In the genomic region with DNA sequence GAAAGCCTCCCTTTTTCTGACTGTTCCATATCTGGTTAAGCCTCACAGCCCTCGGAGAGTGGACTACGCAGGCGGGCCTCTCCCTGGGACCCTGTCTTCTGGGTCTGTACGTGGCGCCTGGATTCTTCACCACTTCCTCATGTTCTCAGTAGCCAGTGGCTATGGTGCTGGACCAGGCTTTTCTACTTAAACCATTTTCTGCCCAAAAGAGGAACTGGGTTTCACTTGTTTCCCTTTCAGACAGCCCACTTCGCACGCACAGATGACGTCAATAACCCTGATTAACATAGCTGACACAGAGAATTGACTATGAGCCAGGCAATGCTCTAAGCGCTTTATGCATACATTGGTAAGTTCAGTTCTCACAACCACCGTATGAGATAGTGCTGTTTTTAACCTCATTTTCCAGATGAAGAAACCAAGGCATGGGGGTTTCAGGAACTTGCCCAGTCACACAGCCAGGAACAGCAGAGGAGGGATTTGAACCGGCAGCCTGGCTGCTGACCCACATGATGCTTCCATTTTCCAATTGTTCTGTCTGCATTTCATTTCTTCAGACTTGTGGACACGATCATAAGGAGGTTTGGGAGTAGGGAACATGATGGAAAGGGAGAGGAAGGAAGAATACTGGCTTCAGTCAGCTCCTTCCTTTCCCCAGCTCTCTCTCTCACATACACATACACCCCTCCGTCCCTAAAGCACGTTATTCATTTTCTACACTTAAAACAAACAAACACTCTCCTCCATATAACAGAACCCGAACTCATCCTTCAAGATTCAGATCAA, we compare ENCODE assay signal across 8 cellular contexts. TPM values are rescaled to one million over a fixed set of nuclear protein-coding genes. Genes with fewer than 3 reads are reported as not detected.
A peak's percentile ranks its signal among the peaks of the same experiment; 100 is the strongest.
DNase-seq lines count a peak whose midpoint lies in the region; ATAC-seq and TF ChIP-seq lines count a peak whose summit lies in the region.

No MANE protein-coding gene starts in this region.

- no peaks in the 10 kb centered on the region for H3K27me3 Mint-ChIP-seq in CD4-positive, alpha-beta T cell
- H3K27me3 Mint-ChIP-seq in activated CD4-positive, alpha-beta memory T cell treated with anti-CD3 and anti-CD28 coated beads for 36 hours, result no peaks in the 10 kb centered on the region

- POLR2A ChIA-PET in CD4-positive, alpha-beta T cell (lab: Charles Lee), result no interaction called here
- POLR2A ChIA-PET in activated CD4-positive, alpha-beta memory T cell treated with anti-CD3 and anti-CD28 coated beads for 36 hours (lab: Charles Lee), result no interaction called here

- no peak overlapping the region for H3K27ac ChIP-seq in CD4-positive, alpha-beta T cell (ENCODE audit: low read depth, low read length)
- H3K27ac ChIP-seq in lung (ENCODE audit: low read depth in 1 of 2, low read length in 1 of 2), result peak overlapping the region; percentile 48

- WGBS in lung, 2 donors, result 46 to 65% methylated on average over 15 of the region's 15 CpGs

- H3K9me3 Mint-ChIP-seq in CD4-positive, alpha-beta T cell, result no peaks in the 10 kb centered on the region
- no peaks in the 10 kb centered on the region for H3K9me3 Mint-ChIP-seq in activated CD4-positive, alpha-beta memory T cell treated with anti-CD3 and anti-CD28 coated beads for 36 hours

- no peak overlapping the region for H3K4me3 Mint-ChIP-seq in CD4-positive, alpha-beta T cell
- H3K4me3 Mint-ChIP-seq in activated CD4-positive, alpha-beta memory T cell treated with anti-CD3 and anti-CD28 coated beads for 36 hours, result no peak overlapping the region

- no peak overlapping the region for H3K4me3 ChIP-seq in lung

- no peaks in the 10 kb centered on the region for H3K36me3 Mint-ChIP-seq in CD4-positive, alpha-beta T cell (ENCODE audit: low read depth)
- H3K36me3 Mint-ChIP-seq in activated CD4-positive, alpha-beta memory T cell treated with anti-CD3 and anti-CD28 coated beads for 36 hours, result no peaks in the 10 kb centered on the region

- DNase-seq in CD4-positive, alpha-beta T cell, result no peak
- DNase-seq in activated CD4-positive, alpha-beta memory T cell treated with anti-CD3 and anti-CD28 coated beads for 36 hours, result peak; percentile 21
- DNase-seq in lung (ENCODE audit: low spot score) (peak; percentile 65), NCI-H1694 treated with DMSO at 0.1 percent for 48 hours (lab: John Stamatoyannopoulos, UW) (no peak), cerebellum (ENCODE audit: low spot score) (no peak)
- DNase-seq in stimulated activated naive CD4-positive, alpha-beta T cell (lab: John Stamatoyannopoulos, UW), result no peak

- H3K4me1 Mint-ChIP-seq in CD4-positive, alpha-beta T cell (ENCODE audit: low read depth), result no peaks in the 10 kb centered on the region
- H3K4me1 Mint-ChIP-seq in activated CD4-positive, alpha-beta memory T cell treated with anti-CD3 and anti-CD28 coated beads for 36 hours (ENCODE audit: low read depth), result no peaks in the 10 kb centered on the region

- CTCF ChIA-PET in CD4-positive, alpha-beta T cell (lab: Charles Lee), result no interaction called here
- CTCF ChIA-PET in activated CD4-positive, alpha-beta memory T cell treated with anti-CD3 and anti-CD28 coated beads for 36 hours (lab: Charles Lee), result interaction anchor here (1.4 to 1.6 kb wide), 2 partner anchors 27 to 68 kb away, joined by 3 read pairs; no protein-coding TSS in a partner anchor

- intact Hi-C loops in CD4-positive, alpha-beta T cell (cut with DNase I, micrococcal nuclease), result no loop called here
- intact Hi-C loops in activated CD4-positive, alpha-beta memory T cell treated with anti-CD3 and anti-CD28 coated beads for 36 hours (cut with micrococcal nuclease), result no loop called here

- no peaks in the 10 kb centered on the region for H3K9me3 ChIP-seq in CD4-positive, alpha-beta T cell (ENCODE audit: control insufficient read depth, low read length)
- H3K9me3 ChIP-seq in lung (ENCODE audit: control insufficient read depth in 2 of 2, insufficient read depth in 1 of 2, low read length in 1 of 2), result no peaks in the 10 kb centered on the region

- no peak for TF ChIP-seq CTCF in CD4-positive, alpha-beta T cell (IDR thresholded peaks at IDR 0.05)
- TF ChIP-seq CTCF in lung (IDR thresholded peaks at IDR 0.05; ENCODE audit: control extremely low read depth, extremely low read depth), result no peak

- peaks cover 4 to 7% of the 10 kb centered on the region in 2 donors for H3K4me1 ChIP-seq in lung (ENCODE audit: control insufficient read depth in 2 of 2, insufficient read depth in 2 of 2, low read length in 2 of 2)

- H3K27ac Mint-ChIP-seq in CD4-positive, alpha-beta T cell, result no peak overlapping the region
- H3K27ac Mint-ChIP-seq in activated CD4-positive, alpha-beta memory T cell treated with anti-CD3 and anti-CD28 coated beads for 36 hours, result no peak overlapping the region

- H3K36me3 ChIP-seq in lung (ENCODE audit: control insufficient read depth in 2 of 2, insufficient read depth in 2 of 2, low read length in 2 of 2), result peaks cover 0 to 7% of the 10 kb centered on the region in 2 donors

- peak; percentile 32 for ATAC-seq in CD4-positive, alpha-beta T cell (ENCODE audit: poor library complexity)
- ATAC-seq in GM19395 (IDR thresholded peaks at IDR 0.05; ENCODE audit: unreplicated experiment), result peak; percentile 83
- ATAC-seq in HG03354 (IDR thresholded peaks at IDR 0.05; ENCODE audit: poor library complexity, severe bottlenecking, unreplicated experiment), result peak; percentile 84
- ATAC-seq in lung (ENCODE audit: insufficient read depth, low FRiP score), result peak; percentile 77

- H3K27me3 ChIP-seq in CD4-positive, alpha-beta T cell (ENCODE audit: control insufficient read depth, insufficient read depth, low read length), result no peaks in the 10 kb centered on the region
- no peaks in the 10 kb centered on the region for H3K27me3 ChIP-seq in lung (ENCODE audit: control insufficient read depth, insufficient read depth)

RNA-seq across cellular contexts. Expression of gene MYOM1, which starts 41.7 kb away (rescaled TPM):
- 1 to 10 TPM in 1 of 2 experiments, under 1 TPM in 1; 0.74 to 1.5 TPM for total RNA-seq in CD4-positive, alpha-beta T cell
- 1 to 10 TPM in 1 of 2 experiments, under 1 TPM in 1; 0.90 to 1.2 TPM for total RNA-seq in activated CD4-positive, alpha-beta memory T cell treated with anti-CD3 and anti-CD28 coated beads for 36 hours
- total RNA-seq in lung (1 to 10 TPM; 1.7 to 4.6 TPM), cerebellum (3.7 TPM)
- polyA plus RNA-seq in lung, result under 1 TPM; 0.61 to 0.85 TPM

Comparison
In these comparisons a context has a peak if more than half of its experiments do, and no peak if none do; other contexts are left out.
1. ATAC-seq: peak in every context shown above with its lines; median percentile 84 in HG03354; 83 in GM19395; 77 in lung; 32 in CD4-positive, alpha-beta T cell.
2. DNase-seq: peak in activated CD4-positive, alpha-beta memory T cell treated with anti-CD3 and anti-CD28 coated beads for 36 hours (single experiment) and lung (single experiment); none in CD4-positive, alpha-beta T cell (0 of 10), stimulated activated naive CD4-positive, alpha-beta T cell (0 of 6), NCI-H1694 treated with DMSO at 0.1 percent for 48 hours (single experiment) and cerebellum (single experiment).